ENCODE assay signal across 8 cellular contexts in the genomic region with DNA sequence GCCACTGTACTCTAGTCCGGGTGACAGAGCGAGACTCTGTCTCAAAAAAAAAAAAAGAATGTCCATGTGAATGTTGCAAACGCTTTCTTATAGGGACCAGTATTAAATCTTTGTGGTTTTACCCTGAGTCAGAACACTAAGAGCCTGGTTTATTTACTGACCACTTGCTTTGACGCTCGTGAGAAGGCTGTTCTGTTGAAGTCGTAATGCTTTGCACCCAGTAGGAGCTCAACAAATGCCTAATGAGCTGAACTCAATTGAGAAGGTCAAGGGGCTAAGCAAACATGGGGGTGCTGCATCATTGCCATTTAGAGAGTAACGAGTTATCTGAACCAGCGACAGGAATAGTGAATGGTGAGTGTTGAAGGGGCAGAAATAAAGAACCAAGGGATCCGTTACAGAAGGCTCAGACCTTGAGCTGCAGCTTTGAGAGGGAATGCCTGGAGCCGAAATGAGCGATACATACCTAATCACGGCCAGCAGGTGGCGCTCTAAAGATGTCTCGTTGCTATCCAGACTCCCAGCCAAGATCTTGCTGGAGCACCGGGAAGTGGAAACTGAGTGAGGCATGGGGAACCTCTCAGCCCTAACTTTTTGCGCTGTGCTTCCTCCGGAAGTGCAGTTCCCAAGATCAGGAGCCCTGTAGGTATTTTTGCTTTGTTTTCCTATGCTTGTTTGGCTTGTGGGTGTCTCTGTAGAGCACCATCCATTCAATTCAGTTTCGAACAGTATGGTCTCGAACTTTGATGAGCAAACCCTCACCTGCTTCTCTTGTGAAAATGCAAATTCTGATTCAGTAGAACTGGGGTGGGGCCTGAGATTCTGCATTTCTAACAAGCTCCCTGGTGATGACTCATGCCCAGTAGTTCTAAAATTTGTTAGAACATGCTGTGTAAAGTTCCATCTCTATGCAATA. TPM values are rescaled to one million over a fixed set of nuclear protein-coding genes. Genes with fewer than 3 reads are reported as not detected.
A peak's percentile ranks its signal among the peaks of the same experiment; 100 is the strongest.
DNase-seq lines count a peak whose midpoint lies in the region; ATAC-seq and TF ChIP-seq lines count a peak whose summit lies in the region.

No MANE protein-coding gene starts in this region.

- H3K4me3 ChIP-seq in liver (ENCODE audit: low read depth in 1 of 3, low read length in 3 of 3): no peak overlapping the region

- peaks cover 0 to 9% (median 8%) of the 10 kb centered on the region in 4 donors for H3K4me1 ChIP-seq in liver (ENCODE audit: control insufficient read depth in 4 of 4, insufficient read depth in 4 of 4, low read length in 3 of 4)

- no peaks in the 10 kb centered on the region for H3K27me3 ChIP-seq in liver (ENCODE audit: control insufficient read depth in 4 of 4, insufficient read depth in 4 of 4, low read length in 3 of 4)

- DNase-seq in Ammon's horn (ENCODE audit: low spot score): peak; percentile 95
- peak; percentile 80 for DNase-seq in HFFc6
- peak; percentile 17 for DNase-seq in NCI-H526 treated with DMSO at 0.1 percent for 48 hours (lab: John Stamatoyannopoulos, UW)
- peak; percentile 82 for DNase-seq in activated CD4-positive, alpha-beta T cell treated with anti-CD3 and anti-CD28 coated beads, Interleukin-2, amount 50 U/mL, for 1 hour
- DNase-seq in dermis microvascular lymphatic vessel endothelial cell (ENCODE audit: low read depth in 2 of 2): peak; percentile 55 to 80
- peak; percentile 74 to 81 for DNase-seq in stimulated activated CD4-positive, alpha-beta T cell treated with anti-CD3 and anti-CD28 coated beads, Interleukin-4, amount 100 ng/mL, for 48 hours (ENCODE audit: low read depth in 2 of 2)

- no peak for ATAC-seq in GM19035 (IDR thresholded peaks at IDR 0.05; ENCODE audit: unreplicated experiment)

- TF ChIP-seq CTCF in HFFc6 (IDR thresholded peaks at IDR 0.05): peak; percentile 96
- TF ChIP-seq CTCF in liver (IDR thresholded peaks at IDR 0.05; ENCODE audit: low read depth, low read length, missing input control): peak; percentile 92

- H3K9me3 Mint-ChIP-seq in HFFc6: no peaks in the 10 kb centered on the region

- H3K27me3 Mint-ChIP-seq in HFFc6 (ENCODE audit: insufficient read depth): peaks cover 21% of the 10 kb centered on the region

- WGBS in liver: 25% methylated on average over 19 of the region's 19 CpGs

- peak; percentile 94 to 96 for TF ChIP-seq RAD21 in liver (IDR thresholded peaks at IDR 0.05)

- no peaks in the 10 kb centered on the region for H3K36me3 Mint-ChIP-seq in HFFc6 (ENCODE audit: low read depth)

- no peaks in the 10 kb centered on the region for H3K9me3 ChIP-seq in liver (ENCODE audit: control insufficient read depth in 4 of 4, low read length in 3 of 4)

- no peak overlapping the region for H3K9ac ChIP-seq in liver (ENCODE audit: low read depth in 1 of 2, low read length in 2 of 2)

- H3K36me3 ChIP-seq in liver (ENCODE audit: control insufficient read depth in 4 of 4, insufficient read depth in 3 of 4, low read depth in 1 of 4, low read length in 3 of 4): no peaks in the 10 kb centered on the region

- H3K27ac Mint-ChIP-seq in HFFc6: peak overlapping the region; percentile 27; the same call in 1 of the 2 replicates

- no peak overlapping the region; the same call in 1 of the 2 replicates for H3K4me3 Mint-ChIP-seq in HFFc6

- H3K4me1 Mint-ChIP-seq in HFFc6 (ENCODE audit: low read depth): peaks cover 8% of the 10 kb centered on the region

- H3K27ac ChIP-seq in liver (ENCODE audit: low read depth in 1 of 2, low read length in 2 of 2): peak overlapping the region in 1 of 2 donors; percentile 21

TF ChIP-seq in liver, 16 proteins besides CTCF, POLR2A, EP300 and RAD21:
- TF ChIP-seq NR2F2 (IDR thresholded peaks at IDR 0.05) (no peak), SP1 (IDR thresholded peaks at IDR 0.05) (no peak), FOXA1 (IDR thresholded peaks at IDR 0.05) (no peak), JUND (IDR thresholded peaks at IDR 0.05) (no peak), TAF1 (conservative IDR thresholded peaks at IDR 0.05) (no peak), YY1 (IDR thresholded peaks at IDR 0.05) (no peak), RXRA (IDR thresholded peaks at IDR 0.05) (no peak), HNF4A (conservative IDR thresholded peaks at IDR 0.05) (peak in 1 of 2 donors; percentile 40), GABPA (IDR thresholded peaks at IDR 0.05 in 1 of 2, conservative IDR thresholded peaks at IDR 0.05 in 1 of 2) (peak in 1 of 2 donors; percentile 8), EGR1 (IDR thresholded peaks at IDR 0.05; ENCODE audit: low read depth in 2 of 2) (no peak)
- TF ChIP-seq, protein P1, sequence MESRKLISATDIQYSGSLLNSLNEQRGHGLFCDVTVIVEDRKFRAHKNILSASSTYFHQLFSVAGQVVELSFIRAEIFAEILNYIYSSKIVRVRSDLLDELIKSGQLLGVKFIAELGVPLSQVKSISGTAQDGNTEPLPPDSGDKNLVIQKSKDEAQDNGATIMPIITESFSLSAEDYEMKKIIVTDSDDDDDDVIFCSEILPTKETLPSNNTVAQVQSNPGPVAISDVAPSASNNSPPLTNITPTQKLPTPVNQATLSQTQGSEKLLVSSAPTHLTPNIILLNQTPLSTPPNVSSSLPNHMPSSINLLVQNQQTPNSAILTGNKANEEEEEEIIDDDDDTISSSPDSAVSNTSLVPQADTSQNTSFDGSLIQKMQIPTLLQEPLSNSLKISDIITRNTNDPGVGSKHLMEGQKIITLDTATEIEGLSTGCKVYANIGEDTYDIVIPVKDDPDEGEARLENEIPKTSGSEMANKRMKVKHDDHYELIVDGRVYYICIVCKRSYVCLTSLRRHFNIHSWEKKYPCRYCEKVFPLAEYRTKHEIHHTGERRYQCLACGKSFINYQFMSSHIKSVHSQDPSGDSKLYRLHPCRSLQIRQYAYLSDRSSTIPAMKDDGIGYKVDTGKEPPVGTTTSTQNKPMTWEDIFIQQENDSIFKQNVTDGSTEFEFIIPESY (IDR thresholded peaks at IDR 0.05): no peak
- TF ChIP-seq, protein P2, sequence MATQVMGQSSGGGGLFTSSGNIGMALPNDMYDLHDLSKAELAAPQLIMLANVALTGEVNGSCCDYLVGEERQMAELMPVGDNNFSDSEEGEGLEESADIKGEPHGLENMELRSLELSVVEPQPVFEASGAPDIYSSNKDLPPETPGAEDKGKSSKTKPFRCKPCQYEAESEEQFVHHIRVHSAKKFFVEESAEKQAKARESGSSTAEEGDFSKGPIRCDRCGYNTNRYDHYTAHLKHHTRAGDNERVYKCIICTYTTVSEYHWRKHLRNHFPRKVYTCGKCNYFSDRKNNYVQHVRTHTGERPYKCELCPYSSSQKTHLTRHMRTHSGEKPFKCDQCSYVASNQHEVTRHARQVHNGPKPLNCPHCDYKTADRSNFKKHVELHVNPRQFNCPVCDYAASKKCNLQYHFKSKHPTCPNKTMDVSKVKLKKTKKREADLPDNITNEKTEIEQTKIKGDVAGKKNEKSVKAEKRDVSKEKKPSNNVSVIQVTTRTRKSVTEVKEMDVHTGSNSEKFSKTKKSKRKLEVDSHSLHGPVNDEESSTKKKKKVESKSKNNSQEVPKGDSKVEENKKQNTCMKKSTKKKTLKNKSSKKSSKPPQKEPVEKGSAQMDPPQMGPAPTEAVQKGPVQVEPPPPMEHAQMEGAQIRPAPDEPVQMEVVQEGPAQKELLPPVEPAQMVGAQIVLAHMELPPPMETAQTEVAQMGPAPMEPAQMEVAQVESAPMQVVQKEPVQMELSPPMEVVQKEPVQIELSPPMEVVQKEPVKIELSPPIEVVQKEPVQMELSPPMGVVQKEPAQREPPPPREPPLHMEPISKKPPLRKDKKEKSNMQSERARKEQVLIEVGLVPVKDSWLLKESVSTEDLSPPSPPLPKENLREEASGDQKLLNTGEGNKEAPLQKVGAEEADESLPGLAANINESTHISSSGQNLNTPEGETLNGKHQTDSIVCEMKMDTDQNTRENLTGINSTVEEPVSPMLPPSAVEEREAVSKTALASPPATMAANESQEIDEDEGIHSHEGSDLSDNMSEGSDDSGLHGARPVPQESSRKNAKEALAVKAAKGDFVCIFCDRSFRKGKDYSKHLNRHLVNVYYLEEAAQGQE (IDR thresholded peaks at IDR 0.05): peak; percentile 11

RNA-seq across cellular contexts. Expression of a gene that starts 12.6 kb away (rescaled TPM):
- total RNA-seq in HFFc6 (2021; fragmentation: NEBNext Ultra II Directional; extraction: Animal tissue kit (Norgen Biotek cat#: 25700)): not detected
- total RNA-seq in dermis microvascular lymphatic vessel endothelial cell: under 0.01 TPM in 1 of 2 replicates, not detected in the other
- not detected for total RNA-seq in liver
- polyA plus RNA-seq in liver: not detected

RNA-seq across cellular contexts. Expression of a gene that starts 25.5 kb away (rescaled TPM):
- total RNA-seq in HFFc6 (2021; fragmentation: NEBNext Ultra II Directional; extraction: Animal tissue kit (Norgen Biotek cat#: 25700)): 10 to 100 TPM; 65.4 to 79.1 (median 69.2) TPM
- 25.0 and 35.5 TPM in 2 replicates for total RNA-seq in dermis microvascular lymphatic vessel endothelial cell
- 10 to 100 TPM; 49.1 to 52.3 TPM for total RNA-seq in liver
- 10 to 100 TPM; 15.3 to 21.7 TPM for polyA plus RNA-seq in liver

RNA-seq across cellular contexts. Expression of a gene that starts 27.2 kb away (rescaled TPM):
- 1,000 to 10,000 TPM; 1,301 to 1,432 (median 1,370) TPM for total RNA-seq in HFFc6 (2021; fragmentation: NEBNext Ultra II Directional; extraction: Animal tissue kit (Norgen Biotek cat#: 25700))
- total RNA-seq in dermis microvascular lymphatic vessel endothelial cell (2,527 and 2,589 TPM in 2 replicates), liver (1,000 to 10,000 TPM in 1 of 2 donors, 100 to 1,000 TPM in 1; 989 to 1,192 TPM)
- polyA plus RNA-seq in liver: 1,000 to 10,000 TPM in 1 of 2 donors, 100 to 1,000 TPM in 1; 309 to 1,118 TPM

Comparison
In these comparisons a context has a peak if more than half of its experiments do, and no peak if none do; other contexts are left out.
1. DNase-seq: peak in every context shown above with its lines; median percentile 95 in Ammon's horn; 82 in activated CD4-positive, alpha-beta T cell treated with anti-CD3 and anti-CD28 coated beads, Interleukin-2, amount 50 U/mL, for 1 hour; 80 in HFFc6; 78 in stimulated activated CD4-positive, alpha-beta T cell treated with anti-CD3 and anti-CD28 coated beads, Interleukin-4, amount 100 ng/mL, for 48 hours; 68 in dermis microvascular lymphatic vessel endothelial cell; 17 in NCI-H526 treated with DMSO at 0.1 percent for 48 hours.